ENCODE assay signal across 22 cellular contexts in genomic region chr5:56683281-56683680, GRCh38.
"Had no signal": no experiment of that assay in that cellular context is flagged by ENCODE, and none has a peak within 500 bp of the region (broad histone marks: within the 10 kb centered on the region; RNA-seq: fewer than 3 reads in every experiment).

No MANE protein-coding gene starts in this region.

- H3K79me2 ChIP-seq: hepatocyte had no signal

- H2AFZ ChIP-seq: hepatocyte had no signal

- H3K27ac Mint-ChIP-seq: activated B cell treated with CpG ODN at 0.5 μM for 24 hours; activated naive CD4-positive, alpha-beta T cell treated with anti-CD3 and anti-CD28 coated beads for 36 hours; immature natural killer cell; mesothelial cell of epicardium; natural killer cell treated with Interleukin-12 subunit alpha and Interleukin-12 subunit beta and Interleukin-15 and Interleukin-18, amount 100 ng/mL, for 72 hours; progenitor cell of endocrine pancreas had no signal

- H3K4me2 ChIP-seq: hepatocyte had no signal

- H3K27ac ChIP-seq: cardiac muscle cell, hepatocyte, left ventricle myocardium inferior, upper lobe of right lung had no signal

- H3K9me3 Mint-ChIP-seq: activated B cell treated with CpG ODN at 0.5 μM for 24 hours; activated naive CD4-positive, alpha-beta T cell treated with anti-CD3 and anti-CD28 coated beads for 36 hours; immature natural killer cell; natural killer cell treated with Interleukin-12 subunit alpha and Interleukin-12 subunit beta and Interleukin-15 and Interleukin-18, amount 100 ng/mL, for 72 hours had no signal

- H3K4me3 ChIP-seq: cardiac muscle cell, hepatocyte, left ventricle myocardium inferior, upper lobe of right lung had no signal

- ATAC-seq: natural killer cell treated with Interleukin-12 subunit alpha and Interleukin-12 subunit beta and Interleukin-15 and Interleukin-18, amount 100 ng/mL, for 72 hours; right cardiac atrium; stimulated activated naive CD8-positive, alpha-beta T cell treated with anti-CD3 and anti-CD28 coated beads, Interleukin-15, Interleukin-2, amounts not matched to agents 100 U/mL and 50 U/mL, for 24 hours; upper lobe of right lung had no signal

- H3K4me3 Mint-ChIP-seq: activated B cell treated with CpG ODN at 0.5 μM for 24 hours; activated naive CD4-positive, alpha-beta T cell treated with anti-CD3 and anti-CD28 coated beads for 36 hours; immature natural killer cell; mesothelial cell of epicardium; natural killer cell treated with Interleukin-12 subunit alpha and Interleukin-12 subunit beta and Interleukin-15 and Interleukin-18, amount 100 ng/mL, for 72 hours had no signal

- FAIRE-seq: frontal cortex had no signal

- H3K4me1 Mint-ChIP-seq: immature natural killer cell had no signal

- H3K27me3 Mint-ChIP-seq: activated B cell treated with CpG ODN at 0.5 μM for 24 hours had no signal

- H3K9me3 ChIP-seq: left ventricle myocardium inferior, upper lobe of right lung had no signal

- H3K27me3 ChIP-seq: cardiac muscle cell, hepatocyte, upper lobe of right lung had no signal

- DNase-seq: activated B cell treated with CpG ODN at 0.5 μM for 24 hours; activated CD4-positive, alpha-beta T cell treated with anti-CD3 and anti-CD28 coated beads for 4 hours; activated CD4-positive, alpha-beta T cell treated with anti-CD3 and anti-CD28 coated beads, Interleukin-2, amount 50 U/mL, for 48 hours; activated naive CD4-positive, alpha-beta T cell treated with anti-CD3 and anti-CD28 coated beads for 36 hours; activated T-cell treated with anti-CD3 and anti-CD28 coated beads, Interleukin-2, amount 50 U/mL, for 48 hours; effector CD8-positive, alpha-beta T cell; glutamatergic neuron; immature natural killer cell; left ventricle myocardium inferior; right cardiac atrium; stimulated activated CD4-positive, alpha-beta T cell treated with anti-CD3 and anti-CD28 coated beads, Interleukin-12 subunit alpha, Interleukin-12 subunit beta, amount 100 ng/mL, for 4 hours; stimulated activated CD4-positive, alpha-beta T cell treated with anti-CD3 and anti-CD28 coated beads, Interleukin-4, amount 100 ng/mL, for 4 hours; stimulated activated naive CD8-positive, alpha-beta T cell treated with anti-CD3 and anti-CD28 coated beads, Interleukin-15, Interleukin-2, amounts not matched to agents 100 U/mL and 50 U/mL, for 24 hours; T-helper 1 cell; T-helper 9 cell; upper lobe of right lung had no signal

- H3K36me3 ChIP-seq: cardiac muscle cell, left ventricle myocardium inferior, upper lobe of right lung had no signal

- H3K36me3 Mint-ChIP-seq: immature natural killer cell; mesothelial cell of epicardium; natural killer cell treated with Interleukin-12 subunit alpha and Interleukin-12 subunit beta and Interleukin-15 and Interleukin-18, amount 100 ng/mL, for 72 hours had no signal
